Comparison of ENCODE assay signal across 27 cellular contexts in the genomic region with DNA sequence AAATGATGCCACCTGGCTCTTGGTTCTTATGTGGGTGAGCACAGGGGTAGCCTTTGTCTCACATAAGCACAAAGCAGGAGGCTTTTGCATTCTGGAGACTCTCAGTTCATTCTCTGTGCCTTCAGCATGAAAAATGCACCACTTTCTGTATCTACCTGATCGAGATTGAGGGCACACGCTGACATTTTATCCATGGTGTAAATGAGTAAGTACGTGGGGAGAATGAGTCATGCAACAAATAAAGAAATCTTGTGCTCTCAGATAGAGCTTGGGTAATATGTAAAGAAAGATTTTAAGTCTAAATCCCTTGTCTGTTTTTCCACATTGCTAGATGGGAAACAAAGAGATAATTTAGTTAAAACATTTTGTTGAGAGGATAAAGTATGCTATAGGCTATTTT.
DNase-seq lines count a peak whose midpoint lies in the region; ATAC-seq and TF ChIP-seq lines count a peak whose summit lies in the region.
"Had no signal": no experiment of that assay in that cellular context is flagged by ENCODE, and none has a peak within 500 bp of the region (broad histone marks: within the 10 kb centered on the region; RNA-seq: fewer than 3 reads in every experiment).

No MANE protein-coding gene starts in this region.

- intact Hi-C loops in PC-3 (cut with micrococcal nuclease): no loop called here

- 90% methylated on average over 3 of the region's 3 CpGs for WGBS in suprapubic skin

- H3K79me2 ChIP-seq in PC-3 (ENCODE audit: low read length): no peaks in the 10 kb centered on the region

- no peaks in the 10 kb centered on the region for H4K20me1 ChIP-seq in PC-3 (ENCODE audit: low read length)

- ATAC-seq in PC-3: peak; percentile 61
- no peak for ATAC-seq in GM21786 (IDR thresholded peaks at IDR 0.05; ENCODE audit: unreplicated experiment)
- ATAC-seq: activated naive CD8-positive, alpha-beta T cell treated with anti-CD3 and anti-CD28 coated beads, Interleukin-2, amount 50 U/mL, for 24 hours; left cardiac atrium; Panc1 had no signal

- POLR2A ChIA-PET in PC-3 (lab: Charles Lee; ENCODE audit: unreplicated experiment): no interaction called here

- BruUV-seq in PC-3 (replicated peaks; lab: Mats Ljungman, UMichigan): no TSS peak

- no peak for TF ChIP-seq EP300 in suprapubic skin (IDR thresholded peaks at IDR 0.05)

- H3K4me3 ChIP-seq in PC-3 (ENCODE audit: low read length) (no peak overlapping the region), choroid plexus epithelial cell (ENCODE audit: low read depth, low read length) (no peak overlapping the region), suprapubic skin (no peak overlapping the region), H7 (ENCODE audit: insufficient read depth, low read depth, low read length) (no peak overlapping the region)
- H3K4me3 ChIP-seq: esophagus squamous epithelium, smooth muscle cell, uterus had no signal

- H3F3A ChIP-seq in PC-3 (ENCODE audit: low read length, unreplicated experiment): no peaks in the 10 kb centered on the region

- DNase-seq in ELR (ENCODE audit: low read depth) (peak; percentile 37), PC-3 (peak; percentile 43), choroid plexus epithelial cell (ENCODE audit: low read depth) (peak; percentile 40), putamen (ENCODE audit: low spot score) (peak; percentile 56), suprapubic skin (ENCODE audit: low spot score in 2 of 2) (no peak), H7 (no peak), iPS-NIHi7 (ENCODE audit: extremely low spot score) (no peak)
- DNase-seq: activated CD4-positive, alpha-beta T cell treated with anti-CD3 and anti-CD28 coated beads for 48 hours; activated gamma-delta T cell treated with Interleukin-2 at 50 U/mL for 16 hours; activated naive CD8-positive, alpha-beta T cell treated with anti-CD3 and anti-CD28 coated beads, Interleukin-2, amount 50 U/mL, for 24 hours; activated T-cell treated with anti-CD3 and anti-CD28 coated beads, Interleukin-2, amount 50 U/mL, for 24 hours; cortex of kidney; endodermal cell; esophagus squamous epithelium; left cardiac atrium; mesenchymal stem cell; MM.1S; NCI-H1436; NCI-H2107; NCI-H510A treated with DMSO at 0.1 percent for 48 hours; NK-92 treated with Interleukin-12 subunit alpha and Interleukin-12 subunit beta, amount 100 ng/mL, for 24 hours; stimulated activated CD4-positive, alpha-beta T cell treated with anti-CD3 and anti-CD28 coated beads, Interleukin-2, amount 100 ng/mL, for 24 hours; T-helper 2 cell; uterus had no signal

- H3K4me2 ChIP-seq in PC-3 (ENCODE audit: low read length): 0 out of 2 replicates have a peak overlapping the region, but pooled peaks have one; percentile 11
- H3K4me2 ChIP-seq: smooth muscle cell had no signal

- H3K9me2 ChIP-seq in PC-3 (replicated peaks; ENCODE audit: low read length): no peaks in the 10 kb centered on the region

- peaks cover 19% of the 10 kb centered on the region for H3K4me1 ChIP-seq in PC-3 (ENCODE audit: insufficient read depth, low read length)
- no peaks in the 10 kb centered on the region for H3K4me1 ChIP-seq in suprapubic skin
- H3K4me1 ChIP-seq: esophagus squamous epithelium, uterus had no signal

- no peaks in the 10 kb centered on the region for H3K27me3 ChIP-seq in PC-3 (ENCODE audit: low read length)
- H3K27me3 ChIP-seq in suprapubic skin: no peaks in the 10 kb centered on the region
- H3K27me3 ChIP-seq in H7 (ENCODE audit: control insufficient read depth, insufficient read depth, low read length): no peaks in the 10 kb centered on the region
- H3K27me3 ChIP-seq: esophagus squamous epithelium, uterus had no signal

- H3K36me3 ChIP-seq in PC-3 (ENCODE audit: low read depth, low read length): no peaks in the 10 kb centered on the region
- no peaks in the 10 kb centered on the region for H3K36me3 ChIP-seq in suprapubic skin
- H3K36me3 ChIP-seq in H7 (replicated peaks; ENCODE audit: control insufficient read depth, insufficient read depth, low read length): no peaks in the 10 kb centered on the region
- H3K36me3 ChIP-seq: esophagus squamous epithelium, uterus had no signal

- no peak overlapping the region for H3K9ac ChIP-seq in PC-3 (ENCODE audit: low read length)

- TF ChIP-seq CTCF in PC-3 (conservative IDR thresholded peaks at IDR 0.05; ENCODE audit: low read depth, low read length) (no peak), choroid plexus epithelial cell (conservative IDR thresholded peaks at IDR 0.05; ENCODE audit: low read depth, low read length) (no peak), suprapubic skin (IDR thresholded peaks at IDR 0.05) (no peak)

- H3K27ac ChIP-seq in PC-3 (ENCODE audit: low read length): no peak overlapping the region
- H3K27ac ChIP-seq in suprapubic skin: no peak overlapping the region
- H3K27ac ChIP-seq: esophagus squamous epithelium, uterus had no signal

- H2AFZ ChIP-seq in PC-3 (ENCODE audit: low read length): no peak overlapping the region

- TF ChIP-seq POLR2A in suprapubic skin (IDR thresholded peaks at IDR 0.05): no peak

- H3K9me3 ChIP-seq in PC-3 (ENCODE audit: low read length) (no peaks in the 10 kb centered on the region), suprapubic skin (no peaks in the 10 kb centered on the region)
- H3K9me3 ChIP-seq: esophagus squamous epithelium, uterus had no signal

- CTCF ChIA-PET in PC-3 (lab: Charles Lee): no interaction called here

Comparison
In these comparisons a context has a peak if more than half of its experiments do, and no peak if none do; other contexts are left out.
1. DNase-seq: peak in ELR (single experiment), PC-3 (single experiment), choroid plexus epithelial cell (single experiment) and putamen (single experiment); none in suprapubic skin (0 of 2), H7 (single experiment) and iPS-NIHi7 (single experiment).